In the genomic region with DNA sequence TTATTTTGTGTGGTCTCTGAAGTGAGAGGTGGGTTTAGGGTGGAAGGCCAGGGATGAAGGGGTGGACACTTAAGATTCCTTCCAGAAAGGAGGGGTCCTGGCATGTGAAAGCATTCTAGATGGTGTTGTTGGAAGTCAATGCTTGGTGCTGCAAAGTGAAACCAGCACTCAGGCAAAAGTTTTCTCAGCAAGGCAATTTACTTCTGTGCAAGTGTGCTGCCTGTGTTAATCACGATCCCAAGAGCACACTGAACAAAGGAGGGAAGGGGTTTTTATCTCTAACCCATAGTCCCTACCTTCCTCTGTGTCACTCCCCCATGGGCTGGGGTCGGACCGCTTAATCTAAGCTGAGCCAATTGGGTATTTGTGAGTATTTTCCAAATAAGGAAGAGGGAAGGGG, we compare ENCODE assay signal across 1 cellular context.
TF ChIP-seq lines count a peak whose summit lies in the region.

No MANE protein-coding gene starts in this region.

TF ChIP-seq in HepG2, 621 proteins besides CTCF, POLR2A, EP300 and RAD21:
- TF ChIP-seq ZNF562 (CRISPR knock-in tag; IDR thresholded peaks at IDR 0.05; ENCODE audit: borderline replicate concordance), result peak; percentile 95
- TF ChIP-seq MXD4 (CRISPR knock-in tag; IDR thresholded peaks at IDR 0.05), result no peak
